In genomic region chr14:71181215-71182003, GRCh38 we compare ENCODE assay signal across 17 cellular contexts.
"Had no signal": no experiment of that assay in that cellular context is flagged by ENCODE, and none has a peak within 500 bp of the region (broad histone marks: within the 10 kb centered on the region; RNA-seq: fewer than 3 reads in every experiment).

No MANE protein-coding gene starts in this region.

- H3K4me3 ChIP-seq: colonic mucosa, esophagus muscularis mucosa, lower lobe of right lung, thyroid gland had no signal

- DNase-seq: activated CD4-positive, alpha-beta T cell treated with anti-CD3 and anti-CD28 coated beads, Interleukin-2, amount 10 ng/mL, durations not matched to agents 24 days and 14 days; activated CD8-positive, alpha-beta T cell treated with anti-CD3 and anti-CD28 coated beads, Interleukin-2, amount 10 ng/mL, durations not matched to agents 7 days and 5 days; activated naive CD4-positive, alpha-beta T cell treated with anti-CD3 and anti-CD28 coated beads for 36 hours; activated T-cell treated with anti-CD3 and anti-CD28 coated beads, Interleukin-2, amount 50 U/mL, for 4 hours; anterior cingulate cortex; colonic mucosa; foreskin fibroblast; hippocampal formation; lower lobe of right lung; nucleus accumbens; posterior cingulate gyrus; retina; stimulated activated CD4-positive, alpha-beta T cell treated with anti-CD3 and anti-CD28 coated beads, Interleukin-2, amount 100 ng/mL, for 24 hours; stimulated activated naive CD4-positive, alpha-beta T cell treated with Interleukin-2 at 50 U/mL for 16 hours; T1000; thyroid gland had no signal

- H3K27ac ChIP-seq: colonic mucosa, esophagus muscularis mucosa, lower lobe of right lung, thyroid gland had no signal

- H3K9me3 ChIP-seq: colonic mucosa, esophagus muscularis mucosa, lower lobe of right lung, thyroid gland had no signal

- H3K4me1 ChIP-seq: colonic mucosa, esophagus muscularis mucosa, lower lobe of right lung, thyroid gland had no signal

- ATAC-seq: activated CD8-positive, alpha-beta T cell treated with anti-CD3 and anti-CD28 coated beads, Interleukin-2, amount 10 ng/mL, durations not matched to agents 7 days and 5 days; activated T-cell treated with anti-CD3 and anti-CD28 coated beads, Interleukin-2, amount 50 U/mL, for 4 hours; lower lobe of right lung had no signal

- H3K27me3 ChIP-seq: colonic mucosa, esophagus muscularis mucosa, thyroid gland had no signal

- H3K36me3 ChIP-seq: colonic mucosa, esophagus muscularis mucosa, lower lobe of right lung, thyroid gland had no signal
